ENCODE assay signal across 8 cellular contexts in genomic region chr19:39765091-39766076, GRCh38. TPM values are rescaled to one million over a fixed set of nuclear protein-coding genes. Genes with fewer than 3 reads are reported as not detected.
DNase-seq lines count a peak whose midpoint lies in the region; ATAC-seq, FAIRE-seq and TF ChIP-seq lines count a peak whose summit lies in the region.

No MANE protein-coding gene starts in this region.

- no peak overlapping the region for H3K4me3 Mint-ChIP-seq in brain
- no peak overlapping the region for H3K4me3 Mint-ChIP-seq in activated T-helper 2 cell treated with anti-CD3 and anti-CD28 coated beads, Interferon-gamma antibody, Interleukin-2, Interleukin-4, amounts not matched to agents 10 μg/mL and 5 μg/mL and 100 μg/mL, durations not matched to agents 14 hours and 24 hours and 36 hours (ENCODE audit: low read depth)

- H3K4me3 ChIP-seq in BJ (ENCODE audit: low read depth, low read length), result no peak overlapping the region

- H3K4me1 Mint-ChIP-seq in brain, result no peaks in the 10 kb centered on the region
- H3K4me1 Mint-ChIP-seq in activated T-helper 2 cell treated with anti-CD3 and anti-CD28 coated beads, Interferon-gamma antibody, Interleukin-2, Interleukin-4, amounts not matched to agents 10 μg/mL and 5 μg/mL and 100 μg/mL, durations not matched to agents 14 hours and 24 hours and 36 hours (ENCODE audit: low read depth), result peaks cover 3% of the 10 kb centered on the region

- H3K9me3 Mint-ChIP-seq in brain, result peaks cover 0 to 4% (median 0%) of the 10 kb centered on the region in 5 experiments
- H3K9me3 Mint-ChIP-seq in activated T-helper 2 cell treated with anti-CD3 and anti-CD28 coated beads, Interferon-gamma antibody, Interleukin-2, Interleukin-4, amounts not matched to agents 10 μg/mL and 5 μg/mL and 100 μg/mL, durations not matched to agents 14 hours and 24 hours and 36 hours, result peaks cover 6% of the 10 kb centered on the region

- no peak for ATAC-seq in GM18909 (IDR thresholded peaks at IDR 0.05; ENCODE audit: poor library complexity, unreplicated experiment)

- no peak for DNase-seq in BJ (ENCODE audit: low read depth)
- DNase-seq in GM19239 (ENCODE audit: insufficient read length, low spot score), result no peak
- DNase-seq in RKO (ENCODE audit: low spot score), result peak; percentile 50
- DNase-seq in left kidney (ENCODE audit: low read depth, low spot score), result peak; percentile 73
- peak; percentile 28 for DNase-seq in stimulated activated CD8-positive, alpha-beta memory T cell treated with anti-CD3 and anti-CD28 coated beads, Interleukin-4, amount 100 ng/mL, for 24 hours (ENCODE audit: low read depth)
- no peak for DNase-seq in activated T-helper 2 cell treated with anti-CD3 and anti-CD28 coated beads, Interferon-gamma antibody, Interleukin-2, Interleukin-4, amounts not matched to agents 10 μg/mL and 5 μg/mL and 100 μg/mL, durations not matched to agents 14 hours and 24 hours and 36 hours (ENCODE audit: low spot score)

- H3K36me3 ChIP-seq in BJ (ENCODE audit: control insufficient read depth, insufficient read depth, low read length), result no peaks in the 10 kb centered on the region

- no peak overlapping the region for H3K27ac Mint-ChIP-seq in brain
- no peak overlapping the region for H3K27ac Mint-ChIP-seq in activated T-helper 2 cell treated with anti-CD3 and anti-CD28 coated beads, Interferon-gamma antibody, Interleukin-2, Interleukin-4, amounts not matched to agents 10 μg/mL and 5 μg/mL and 100 μg/mL, durations not matched to agents 14 hours and 24 hours and 36 hours

- TF ChIP-seq CTCF in BJ (IDR thresholded peaks at IDR 0.05; ENCODE audit: insufficient read depth, low read depth, low read length) (peak; percentile 87), brain (conservative IDR thresholded peaks at IDR 0.05) (peak; percentile 52 to 71)

- H3K27me3 ChIP-seq in BJ (ENCODE audit: control insufficient read depth, insufficient read depth, low read length), result no peaks in the 10 kb centered on the region

- H3K36me3 Mint-ChIP-seq in brain, result no peaks in the 10 kb centered on the region
- no peaks in the 10 kb centered on the region for H3K36me3 Mint-ChIP-seq in activated T-helper 2 cell treated with anti-CD3 and anti-CD28 coated beads, Interferon-gamma antibody, Interleukin-2, Interleukin-4, amounts not matched to agents 10 μg/mL and 5 μg/mL and 100 μg/mL, durations not matched to agents 14 hours and 24 hours and 36 hours (ENCODE audit: low read depth)

- CTCF ChIA-PET in BJ (lab: Yijun Ruan, JAX), result interaction anchor here (0.6 to 2.5 kb wide), 16 partner anchors 10 to 81 kb away, joined by 3 to 13 read pairs (median 3); partner anchors contain the start of gene FBL

- POLR2A ChIA-PET in BJ (lab: Charles Lee), result no interaction called here

- intact Hi-C loops in activated T-helper 2 cell treated with anti-CD3 and anti-CD28 coated beads, Interferon-gamma antibody, Interleukin-2, Interleukin-4, amounts not matched to agents 10 μg/mL and 5 μg/mL and 100 μg/mL, durations not matched to agents 14 hours and 24 hours and 36 hours (cut with micrococcal nuclease), result loop anchor here (5.0 kb wide), 1 partner anchor 88 kb away; no protein-coding TSS in a partner anchor

- peak; percentile 58 for FAIRE-seq in GM19239 (lab: Jason Lieb, UNC)

- H3K27me3 Mint-ChIP-seq in brain, result peaks cover 11% of the 10 kb centered on the region
- peaks cover 19% of the 10 kb centered on the region for H3K27me3 Mint-ChIP-seq in activated T-helper 2 cell treated with anti-CD3 and anti-CD28 coated beads, Interferon-gamma antibody, Interleukin-2, Interleukin-4, amounts not matched to agents 10 μg/mL and 5 μg/mL and 100 μg/mL, durations not matched to agents 14 hours and 24 hours and 36 hours (ENCODE audit: low read depth)

RNA-seq across cellular contexts. Expression of gene LEUTX, which starts 13.3 kb away (rescaled TPM):
- polyA plus RNA-seq in BJ (2011; rRNA removed), result not detected in 2 replicates
- polyA minus RNA-seq in BJ (2011; rRNA and poly(A)+ RNA removed), result not detected in 2 replicates
- polyA plus RNA-seq in brain (ENCODE audit: insufficient read depth, low read depth, low replicate concordance), result not detected
- not detected in 2 replicates for total RNA-seq in activated T-helper 2 cell treated with anti-CD3 and anti-CD28 coated beads, Interferon-gamma antibody, Interleukin-2, Interleukin-4, amounts not matched to agents 10 μg/mL and 5 μg/mL and 100 μg/mL, durations not matched to agents 14 hours and 24 hours and 36 hours

RNA-seq across cellular contexts. Expression of gene CLC, which starts 27.6 kb away (rescaled TPM):
- not detected in 2 replicates for polyA plus RNA-seq in BJ (2011; rRNA removed)
- not detected in 2 replicates for polyA minus RNA-seq in BJ (2011; rRNA and poly(A)+ RNA removed)
- polyA plus RNA-seq in brain (ENCODE audit: insufficient read depth, low read depth, low replicate concordance), result not detected
- 0.30 TPM in 1 of 2 replicates, not detected in the other for total RNA-seq in activated T-helper 2 cell treated with anti-CD3 and anti-CD28 coated beads, Interferon-gamma antibody, Interleukin-2, Interleukin-4, amounts not matched to agents 10 μg/mL and 5 μg/mL and 100 μg/mL, durations not matched to agents 14 hours and 24 hours and 36 hours

Comparison
In these comparisons a context has a peak if more than half of its experiments do, and no peak if none do; other contexts are left out.
1. DNase-seq: peak in RKO (single experiment), left kidney (single experiment) and stimulated activated CD8-positive, alpha-beta memory T cell treated with anti-CD3 and anti-CD28 coated beads, Interleukin-4, amount 100 ng/mL, for 24 hours (single experiment); none in BJ (single experiment), GM19239 (single experiment) and activated T-helper 2 cell treated with anti-CD3 and anti-CD28 coated beads, Interferon-gamma antibody, Interleukin-2, Interleukin-4, amounts not matched to agents 10 μg/mL and 5 μg/mL and 100 μg/mL, durations not matched to agents 14 hours and 24 hours and 36 hours (single experiment).